8 cellular contexts compared by ENCODE assay signal in the genomic region with DNA sequence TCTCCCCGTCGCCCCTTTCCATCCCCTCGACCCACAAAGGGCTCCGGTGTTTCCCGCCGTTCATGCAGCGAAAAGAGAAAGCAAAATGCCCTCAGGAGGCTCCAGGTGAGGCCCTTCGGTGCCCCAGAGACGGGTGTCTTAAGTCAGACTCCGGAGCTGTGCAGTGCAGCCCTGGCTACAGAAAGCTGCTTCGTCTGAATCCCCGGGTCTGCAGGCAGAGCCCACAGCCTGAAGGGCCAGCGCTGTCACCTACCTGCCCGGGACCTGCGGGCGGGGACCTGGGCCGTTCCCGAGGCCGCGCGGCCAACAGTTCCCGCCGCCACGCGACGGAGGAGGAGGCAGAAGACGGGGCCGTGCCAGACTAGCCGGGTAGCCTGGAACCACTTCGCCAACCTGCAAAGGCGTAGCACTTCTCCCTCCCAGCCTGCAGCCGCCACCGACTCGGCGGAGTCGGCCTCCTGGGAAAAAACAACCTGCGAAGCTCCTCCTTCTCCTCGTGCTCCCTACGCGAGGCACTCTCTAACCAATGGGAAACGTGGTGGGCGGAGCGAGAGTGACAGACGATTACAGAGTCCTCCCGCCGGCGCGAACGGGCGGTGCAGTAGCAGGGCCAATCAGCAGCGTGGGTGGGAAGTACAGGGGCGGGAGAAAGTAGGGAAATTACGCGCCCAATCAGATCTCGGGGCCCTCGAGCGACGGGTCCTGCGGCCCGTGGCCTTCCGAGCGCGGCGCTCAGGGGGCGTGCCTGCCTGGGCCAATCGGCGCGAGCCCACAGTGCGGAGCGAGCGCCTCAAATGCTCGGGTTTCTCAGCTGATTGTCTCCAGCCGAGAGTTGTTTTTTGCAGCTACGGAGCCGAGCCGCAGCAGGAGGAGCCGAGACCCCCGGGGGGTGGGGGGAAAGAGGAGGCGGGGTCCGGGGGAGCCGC.
DNase-seq lines count a peak whose midpoint lies in the region; ATAC-seq and FAIRE-seq lines count a peak whose summit lies in the region.

A gene with protein sequence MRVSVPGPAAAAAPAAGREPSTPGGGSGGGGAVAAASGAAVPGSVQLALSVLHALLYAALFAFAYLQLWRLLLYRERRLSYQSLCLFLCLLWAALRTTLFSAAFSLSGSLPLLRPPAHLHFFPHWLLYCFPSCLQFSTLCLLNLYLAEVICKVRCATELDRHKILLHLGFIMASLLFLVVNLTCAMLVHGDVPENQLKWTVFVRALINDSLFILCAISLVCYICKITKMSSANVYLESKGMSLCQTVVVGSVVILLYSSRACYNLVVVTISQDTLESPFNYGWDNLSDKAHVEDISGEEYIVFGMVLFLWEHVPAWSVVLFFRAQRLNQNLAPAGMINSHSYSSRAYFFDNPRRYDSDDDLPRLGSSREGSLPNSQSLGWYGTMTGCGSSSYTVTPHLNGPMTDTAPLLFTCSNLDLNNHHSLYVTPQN (plus strand): TSS at position 774 of the 926 bp plus-strand sequence. CDS start 312 bp downstream, outside the sequence.
A gene with protein sequence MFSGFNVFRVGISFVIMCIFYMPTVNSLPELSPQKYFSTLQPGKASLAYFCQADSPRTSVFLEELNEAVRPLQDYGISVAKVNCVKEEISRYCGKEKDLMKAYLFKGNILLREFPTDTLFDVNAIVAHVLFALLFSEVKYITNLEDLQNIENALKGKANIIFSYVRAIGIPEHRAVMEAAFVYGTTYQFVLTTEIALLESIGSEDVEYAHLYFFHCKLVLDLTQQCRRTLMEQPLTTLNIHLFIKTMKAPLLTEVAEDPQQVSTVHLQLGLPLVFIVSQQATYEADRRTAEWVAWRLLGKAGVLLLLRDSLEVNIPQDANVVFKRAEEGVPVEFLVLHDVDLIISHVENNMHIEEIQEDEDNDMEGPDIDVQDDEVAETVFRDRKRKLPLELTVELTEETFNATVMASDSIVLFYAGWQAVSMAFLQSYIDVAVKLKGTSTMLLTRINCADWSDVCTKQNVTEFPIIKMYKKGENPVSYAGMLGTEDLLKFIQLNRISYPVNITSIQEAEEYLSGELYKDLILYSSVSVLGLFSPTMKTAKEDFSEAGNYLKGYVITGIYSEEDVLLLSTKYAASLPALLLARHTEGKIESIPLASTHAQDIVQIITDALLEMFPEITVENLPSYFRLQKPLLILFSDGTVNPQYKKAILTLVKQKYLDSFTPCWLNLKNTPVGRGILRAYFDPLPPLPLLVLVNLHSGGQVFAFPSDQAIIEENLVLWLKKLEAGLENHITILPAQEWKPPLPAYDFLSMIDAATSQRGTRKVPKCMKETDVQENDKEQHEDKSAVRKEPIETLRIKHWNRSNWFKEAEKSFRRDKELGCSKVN (minus strand): TSS at position 443 of the 926 bp plus-strand sequence. CDS start 8,948 bp downstream, outside the sequence.

- DNase-seq in AG20443 (ENCODE audit: low spot score): peak; percentile 99
- DNase-seq in NCI-H446 (lab: John Stamatoyannopoulos, UW): peak; percentile 97 to 100
- peak; percentile 98 to 99 for DNase-seq in cerebellar nuclear complex (lab: John Stamatoyannopoulos, UW)
- DNase-seq in stimulated activated CD4-positive, alpha-beta T cell treated with anti-CD3 and anti-CD28 coated beads, Interleukin-12 subunit alpha, Interleukin-12 subunit beta, amount 100 ng/mL, for 24 hours (ENCODE audit: low read depth in 2 of 2): peak; percentile 99 to 100

- FAIRE-seq in islet of Langerhans (lab: Jason Lieb, UNC): peak; percentile 58

- ATAC-seq in GM19043 (IDR thresholded peaks at IDR 0.05; ENCODE audit: low read depth, unreplicated experiment): peak; percentile 94
- ATAC-seq in HG03354 (IDR thresholded peaks at IDR 0.05; ENCODE audit: poor library complexity, severe bottlenecking, unreplicated experiment): peak; percentile 90
- peak; percentile 92 to 96 for ATAC-seq in activated CD4-positive, CD25-positive, alpha-beta regulatory T cell treated with anti-CD3 and anti-CD28 coated beads, Interleukin-2, amount 50 U/mL, for 24 hours

Comparison
In these comparisons a context has a peak if more than half of its experiments do, and no peak if none do; other contexts are left out.
1. Peak in every context shown above with its lines: DNase-seq and ATAC-seq.